1 cellular context compared by ENCODE assay signal in the genomic region with DNA sequence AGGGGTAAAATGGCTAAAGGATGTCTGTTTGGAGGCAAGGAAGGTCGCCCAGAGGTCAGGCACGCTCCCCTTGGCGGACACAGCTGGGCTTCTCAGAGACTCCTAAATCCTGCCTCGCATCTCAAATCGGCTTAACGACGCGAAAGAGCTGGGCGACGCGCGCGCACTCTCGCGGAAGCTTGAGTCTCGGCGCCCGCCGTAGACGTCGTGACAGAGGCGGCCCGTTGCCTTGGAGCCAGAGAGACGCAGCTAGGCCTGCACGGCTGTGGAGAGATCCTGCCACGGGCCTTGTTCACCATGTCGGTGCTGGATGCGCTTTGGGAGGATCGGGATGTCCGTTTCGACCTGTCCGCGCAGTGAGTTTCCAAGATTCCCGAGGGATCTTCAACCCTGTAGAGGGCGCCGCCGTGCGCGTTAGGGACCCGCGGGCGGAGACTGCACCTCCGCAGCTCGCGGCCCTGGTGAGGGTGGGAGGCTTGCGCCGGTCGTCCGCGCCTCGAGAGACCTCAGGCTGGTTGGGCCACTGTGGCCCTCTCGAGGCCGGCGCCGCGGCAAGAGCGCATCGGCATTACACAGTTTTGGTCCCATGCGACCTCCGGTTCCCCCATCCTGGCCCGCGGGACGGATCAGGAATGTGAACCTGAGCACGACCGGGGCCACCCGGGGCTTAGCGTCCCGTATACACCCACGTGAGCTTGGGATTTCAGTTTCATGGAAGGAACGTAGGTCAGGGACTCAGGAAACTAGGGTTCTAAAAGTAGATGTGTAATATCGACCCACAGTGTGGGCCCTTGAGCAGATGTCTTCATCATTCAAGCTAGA.
TF ChIP-seq lines count a peak whose summit lies in the region.

A gene (plus strand): TSS at position 238 of the 822 bp plus-strand sequence. CDS start 60 bp downstream, at position 298.

TF ChIP-seq in GM12878, 131 proteins besides CTCF, POLR2A, EP300 and RAD21 (continued from another document):
- TF ChIP-seq, protein P1, sequence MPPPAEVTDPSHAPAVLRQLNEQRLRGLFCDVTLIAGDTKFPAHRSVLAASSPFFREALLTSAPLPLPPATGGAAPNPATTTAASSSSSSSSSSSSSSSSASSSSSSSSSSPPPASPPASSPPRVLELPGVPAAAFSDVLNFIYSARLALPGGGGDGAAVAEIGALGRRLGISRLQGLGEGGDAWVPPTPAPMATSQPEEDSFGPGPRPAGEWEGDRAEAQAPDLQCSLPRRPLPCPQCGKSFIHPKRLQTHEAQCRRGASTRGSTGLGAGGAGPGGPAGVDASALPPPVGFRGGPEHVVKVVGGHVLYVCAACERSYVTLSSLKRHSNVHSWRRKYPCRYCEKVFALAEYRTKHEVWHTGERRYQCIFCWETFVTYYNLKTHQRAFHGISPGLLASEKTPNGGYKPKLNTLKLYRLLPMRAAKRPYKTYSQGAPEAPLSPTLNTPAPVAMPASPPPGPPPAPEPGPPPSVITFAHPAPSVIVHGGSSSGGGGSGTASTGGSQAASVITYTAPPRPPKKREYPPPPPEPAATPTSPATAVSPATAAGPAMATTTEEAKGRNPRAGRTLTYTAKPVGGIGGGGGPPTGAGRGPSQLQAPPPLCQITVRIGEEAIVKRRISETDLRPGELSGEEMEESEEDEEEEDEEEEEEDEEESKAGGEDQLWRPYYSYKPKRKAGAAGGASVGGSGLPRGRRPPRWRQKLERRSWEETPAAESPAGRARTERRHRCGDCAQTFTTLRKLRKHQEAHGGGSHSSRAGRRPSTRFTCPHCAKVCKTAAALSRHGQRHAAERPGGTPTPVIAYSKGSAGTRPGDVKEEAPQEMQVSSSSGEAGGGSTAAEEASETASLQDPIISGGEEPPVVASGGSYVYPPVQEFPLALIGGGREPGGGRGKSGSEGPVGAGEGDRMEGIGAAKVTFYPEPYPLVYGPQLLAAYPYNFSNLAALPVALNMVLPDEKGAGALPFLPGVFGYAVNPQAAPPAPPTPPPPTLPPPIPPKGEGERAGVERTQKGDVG (CRISPR knock-in tag; IDR thresholded peaks at IDR 0.05), result no peak
- peak; percentile 75 for TF ChIP-seq IKZF1 (conservative IDR thresholded peaks at IDR 0.05)
- TF ChIP-seq CBFB (IDR thresholded peaks at IDR 0.05; ENCODE audit: low read depth), result 0 out of 2 replicates have a peak, but pooled peaks have one; percentile 45
- TF ChIP-seq, protein P2, sequence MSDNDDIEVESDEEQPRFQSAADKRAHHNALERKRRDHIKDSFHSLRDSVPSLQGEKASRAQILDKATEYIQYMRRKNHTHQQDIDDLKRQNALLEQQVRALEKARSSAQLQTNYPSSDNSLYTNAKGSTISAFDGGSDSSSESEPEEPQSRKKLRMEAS (IDR thresholded peaks at IDR 0.05; ENCODE audit: low read depth, low read length), result peak; percentile 17; the same call in 1 of the 2 replicates
- TF ChIP-seq, protein P3, sequence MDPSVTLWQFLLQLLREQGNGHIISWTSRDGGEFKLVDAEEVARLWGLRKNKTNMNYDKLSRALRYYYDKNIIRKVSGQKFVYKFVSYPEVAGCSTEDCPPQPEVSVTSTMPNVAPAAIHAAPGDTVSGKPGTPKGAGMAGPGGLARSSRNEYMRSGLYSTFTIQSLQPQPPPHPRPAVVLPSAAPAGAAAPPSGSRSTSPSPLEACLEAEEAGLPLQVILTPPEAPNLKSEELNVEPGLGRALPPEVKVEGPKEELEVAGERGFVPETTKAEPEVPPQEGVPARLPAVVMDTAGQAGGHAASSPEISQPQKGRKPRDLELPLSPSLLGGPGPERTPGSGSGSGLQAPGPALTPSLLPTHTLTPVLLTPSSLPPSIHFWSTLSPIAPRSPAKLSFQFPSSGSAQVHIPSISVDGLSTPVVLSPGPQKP (IDR thresholded peaks at IDR 0.05; ENCODE audit: low read depth, low read length), result no peak
- TF ChIP-seq TARDBP (IDR thresholded peaks at IDR 0.05; ENCODE audit: borderline replicate concordance), result no peak
- TF ChIP-seq, protein P4, sequence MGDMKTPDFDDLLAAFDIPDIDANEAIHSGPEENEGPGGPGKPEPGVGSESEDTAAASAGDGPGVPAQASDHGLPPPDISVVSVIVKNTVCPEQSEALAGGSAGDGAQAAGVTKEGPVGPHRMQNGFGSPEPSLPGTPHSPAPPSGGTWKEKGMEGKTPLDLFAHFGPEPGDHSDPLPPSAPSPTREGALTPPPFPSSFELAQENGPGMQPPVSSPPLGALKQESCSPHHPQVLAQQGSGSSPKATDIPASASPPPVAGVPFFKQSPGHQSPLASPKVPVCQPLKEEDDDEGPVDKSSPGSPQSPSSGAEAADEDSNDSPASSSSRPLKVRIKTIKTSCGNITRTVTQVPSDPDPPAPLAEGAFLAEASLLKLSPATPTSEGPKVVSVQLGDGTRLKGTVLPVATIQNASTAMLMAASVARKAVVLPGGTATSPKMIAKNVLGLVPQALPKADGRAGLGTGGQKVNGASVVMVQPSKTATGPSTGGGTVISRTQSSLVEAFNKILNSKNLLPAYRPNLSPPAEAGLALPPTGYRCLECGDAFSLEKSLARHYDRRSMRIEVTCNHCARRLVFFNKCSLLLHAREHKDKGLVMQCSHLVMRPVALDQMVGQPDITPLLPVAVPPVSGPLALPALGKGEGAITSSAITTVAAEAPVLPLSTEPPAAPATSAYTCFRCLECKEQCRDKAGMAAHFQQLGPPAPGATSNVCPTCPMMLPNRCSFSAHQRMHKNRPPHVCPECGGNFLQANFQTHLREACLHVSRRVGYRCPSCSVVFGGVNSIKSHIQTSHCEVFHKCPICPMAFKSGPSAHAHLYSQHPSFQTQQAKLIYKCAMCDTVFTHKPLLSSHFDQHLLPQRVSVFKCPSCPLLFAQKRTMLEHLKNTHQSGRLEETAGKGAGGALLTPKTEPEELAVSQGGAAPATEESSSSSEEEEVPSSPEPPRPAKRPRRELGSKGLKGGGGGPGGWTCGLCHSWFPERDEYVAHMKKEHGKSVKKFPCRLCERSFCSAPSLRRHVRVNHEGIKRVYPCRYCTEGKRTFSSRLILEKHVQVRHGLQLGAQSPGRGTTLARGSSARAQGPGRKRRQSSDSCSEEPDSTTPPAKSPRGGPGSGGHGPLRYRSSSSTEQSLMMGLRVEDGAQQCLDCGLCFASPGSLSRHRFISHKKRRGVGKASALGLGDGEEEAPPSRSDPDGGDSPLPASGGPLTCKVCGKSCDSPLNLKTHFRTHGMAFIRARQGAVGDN (IDR thresholded peaks at IDR 0.05), result peak; percentile 28; the same call in 1 of the 2 replicates
- TF ChIP-seq, protein P5, sequence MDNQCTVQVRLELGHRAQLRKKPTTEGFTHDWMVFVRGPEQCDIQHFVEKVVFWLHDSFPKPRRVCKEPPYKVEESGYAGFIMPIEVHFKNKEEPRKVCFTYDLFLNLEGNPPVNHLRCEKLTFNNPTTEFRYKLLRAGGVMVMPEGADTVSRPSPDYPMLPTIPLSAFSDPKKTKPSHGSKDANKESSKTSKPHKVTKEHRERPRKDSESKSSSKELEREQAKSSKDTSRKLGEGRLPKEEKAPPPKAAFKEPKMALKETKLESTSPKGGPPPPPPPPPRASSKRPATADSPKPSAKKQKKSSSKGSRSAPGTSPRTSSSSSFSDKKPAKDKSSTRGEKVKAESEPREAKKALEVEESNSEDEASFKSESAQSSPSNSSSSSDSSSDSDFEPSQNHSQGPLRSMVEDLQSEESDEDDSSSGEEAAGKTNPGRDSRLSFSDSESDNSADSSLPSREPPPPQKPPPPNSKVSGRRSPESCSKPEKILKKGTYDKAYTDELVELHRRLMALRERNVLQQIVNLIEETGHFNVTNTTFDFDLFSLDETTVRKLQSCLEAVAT (IDR thresholded peaks at IDR 0.05), result 0 out of 2 replicates have a peak, but pooled peaks have one; percentile 18
- TF ChIP-seq HDAC2 (IDR thresholded peaks at IDR 0.05), result 0 out of 2 replicates have a peak, but pooled peaks have one; percentile 55
